In genomic region chr17:79340286-79340685, GRCh38 we compare ENCODE assay signal across 15 cellular contexts.
DNase-seq lines count a peak whose midpoint lies in the region; ATAC-seq and TF ChIP-seq lines count a peak whose summit lies in the region.
"Had no signal": no experiment of that assay in that cellular context is flagged by ENCODE, and none has a peak within 500 bp of the region (broad histone marks: within the 10 kb centered on the region; RNA-seq: fewer than 3 reads in every experiment).

No MANE protein-coding gene starts in this region.

- H3K9me3 Mint-ChIP-seq in CD4-positive, alpha-beta T cell, result no peaks in the 10 kb centered on the region
- peaks cover 4% of the 10 kb centered on the region for H3K9me3 Mint-ChIP-seq in CD8-positive, alpha-beta T cell

- POLR2A ChIA-PET in CD4-positive, alpha-beta T cell (lab: Charles Lee), result no interaction called here
- POLR2A ChIA-PET in CD8-positive, alpha-beta T cell (lab: Charles Lee), result no interaction called here

- no peaks in the 10 kb centered on the region for H3K4me1 ChIP-seq in CD8-positive, alpha-beta T cell (ENCODE audit: insufficient read depth, low read length)
- H3K4me1 ChIP-seq: gastroesophageal sphincter, HAP-1, right atrium auricular region had no signal

- no peak overlapping the region for H3K27ac ChIP-seq in CD4-positive, alpha-beta T cell (ENCODE audit: low read depth, low read length)
- no peak overlapping the region for H3K27ac ChIP-seq in CD8-positive, alpha-beta T cell (ENCODE audit: low read depth, low read length)
- H3K27ac ChIP-seq: gastroesophageal sphincter, right atrium auricular region had no signal

- intact Hi-C loops in sciatic nerve (cut with DNase I), result no loop called here
- intact Hi-C loops in CD4-positive, alpha-beta T cell (cut with DNase I, micrococcal nuclease), result no loop called here
- intact Hi-C loops in CD8-positive, alpha-beta T cell (cut with DNase I, micrococcal nuclease), result no loop called here

- DNase-seq in sciatic nerve (ENCODE audit: low spot score), result no peak
- DNase-seq in CD4-positive, alpha-beta T cell, result no peak
- no peak for DNase-seq in stimulated activated naive CD4-positive, alpha-beta T cell treated with Interleukin-2 at 50 U/mL for 16 hours (lab: John Stamatoyannopoulos, UW)
- no peak for DNase-seq in CD8-positive, alpha-beta T cell
- DNase-seq: activated CD8-positive, alpha-beta memory T cell treated with anti-CD3 and anti-CD28 coated beads, Interleukin-2, amount 50 U/mL, for 4 hours; NCI-H2171 treated with DMSO at 0.1 percent for 48 hours; OCI-M1; T-helper 9 cell had no signal

- CTCF ChIA-PET in CD4-positive, alpha-beta T cell (lab: Charles Lee), result no interaction called here
- CTCF ChIA-PET in CD8-positive, alpha-beta T cell (lab: Charles Lee), result interaction anchor here (1.4 kb wide), 1 partner anchor 275 kb away, joined by 3 read pairs; no protein-coding TSS in a partner anchor

- no peaks in the 10 kb centered on the region for H3K4me1 Mint-ChIP-seq in CD4-positive, alpha-beta T cell (ENCODE audit: low read depth)
- H3K4me1 Mint-ChIP-seq in CD8-positive, alpha-beta T cell (ENCODE audit: low read depth), result no peaks in the 10 kb centered on the region

- no peak overlapping the region for H3K4me3 ChIP-seq in CD8-positive, alpha-beta T cell (ENCODE audit: low read depth, low read length)
- H3K4me3 ChIP-seq: gastroesophageal sphincter, HAP-1, right atrium auricular region had no signal

- no peaks in the 10 kb centered on the region for H3K36me3 Mint-ChIP-seq in CD4-positive, alpha-beta T cell (ENCODE audit: low read depth)
- no peaks in the 10 kb centered on the region for H3K36me3 Mint-ChIP-seq in CD8-positive, alpha-beta T cell

- H3K4me3 Mint-ChIP-seq in CD4-positive, alpha-beta T cell, result no peak overlapping the region
- H3K4me3 Mint-ChIP-seq in CD8-positive, alpha-beta T cell, result no peak overlapping the region

- ATAC-seq in GM18519 (IDR thresholded peaks at IDR 0.05; ENCODE audit: low FRiP score, unreplicated experiment) (peak; percentile 23), GM21526 (IDR thresholded peaks at IDR 0.05; ENCODE audit: low FRiP score, unreplicated experiment) (peak; percentile 54), HG03354 (IDR thresholded peaks at IDR 0.05; ENCODE audit: poor library complexity, severe bottlenecking, unreplicated experiment) (peak; percentile 39), sciatic nerve (peak; percentile 17)
- no peak for ATAC-seq in CD4-positive, alpha-beta T cell (ENCODE audit: poor library complexity)
- ATAC-seq in CD8-positive, alpha-beta T cell, result no peak
- ATAC-seq: gastroesophageal sphincter had no signal

- H3K9me3 ChIP-seq in CD4-positive, alpha-beta T cell (ENCODE audit: control insufficient read depth, low read length), result peaks cover 5% of the 10 kb centered on the region
- H3K9me3 ChIP-seq in CD8-positive, alpha-beta T cell (ENCODE audit: low read length), result no peaks in the 10 kb centered on the region
- H3K9me3 ChIP-seq: HAP-1 had no signal

- no peaks in the 10 kb centered on the region for H3K36me3 ChIP-seq in CD8-positive, alpha-beta T cell (ENCODE audit: insufficient read depth, low read length)
- H3K36me3 ChIP-seq: gastroesophageal sphincter, HAP-1, right atrium auricular region had no signal

- H3K27me3 ChIP-seq in CD4-positive, alpha-beta T cell (ENCODE audit: control insufficient read depth, insufficient read depth, low read length), result no peaks in the 10 kb centered on the region
- no peaks in the 10 kb centered on the region for H3K27me3 ChIP-seq in CD8-positive, alpha-beta T cell (ENCODE audit: insufficient read depth, low read length)
- H3K27me3 ChIP-seq: right atrium auricular region had no signal

- peaks cover 46% of the 10 kb centered on the region for H3K27me3 Mint-ChIP-seq in CD4-positive, alpha-beta T cell
- peaks cover 31% of the 10 kb centered on the region for H3K27me3 Mint-ChIP-seq in CD8-positive, alpha-beta T cell (ENCODE audit: low read depth)

- no peak for TF ChIP-seq CTCF in CD4-positive, alpha-beta T cell (IDR thresholded peaks at IDR 0.05)
- TF ChIP-seq CTCF in CD8-positive, alpha-beta T cell (IDR thresholded peaks at IDR 0.05), result no peak

- H3K27ac Mint-ChIP-seq in CD4-positive, alpha-beta T cell, result no peak overlapping the region
- H3K27ac Mint-ChIP-seq in CD8-positive, alpha-beta T cell, result no peak overlapping the region
- H3K27ac Mint-ChIP-seq: naive thymus-derived CD8-positive, alpha-beta T cell had no signal

Comparison
In these comparisons a context has a peak if more than half of its experiments do, and no peak if none do; other contexts are left out.
1. ATAC-seq: peak in GM18519 (single experiment), GM21526 (single experiment), HG03354 (single experiment) and sciatic nerve (single experiment); none in CD4-positive, alpha-beta T cell (single experiment) and CD8-positive, alpha-beta T cell (single experiment).